ENCODE assay signal across 1 cellular context in the genomic region with DNA sequence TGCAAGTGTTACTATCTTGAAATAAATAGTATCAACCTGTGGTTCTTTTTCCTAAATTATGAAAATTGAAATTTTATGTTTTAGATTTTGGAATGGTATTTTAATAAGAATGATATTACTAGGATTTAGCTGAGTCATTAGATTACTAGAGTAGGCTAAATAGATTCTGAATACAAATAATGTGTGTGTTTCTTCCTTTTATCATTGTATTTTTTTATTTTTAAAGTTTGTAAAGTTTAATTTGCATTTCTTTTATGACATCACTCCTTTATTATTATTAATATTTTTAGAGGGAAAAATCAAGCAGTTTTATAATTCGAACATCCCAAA.
A peak's percentile ranks its signal among the peaks of the same experiment; 100 is the strongest.
TF ChIP-seq lines count a peak whose summit lies in the region.

No MANE protein-coding gene starts in this region.

TF ChIP-seq in HepG2, 621 proteins besides CTCF, POLR2A, EP300 and RAD21:
- no peak for TF ChIP-seq PCBP2 (optimal IDR thresholded peaks at IDR 0.05; ENCODE audit: low read depth, low read length, poor library complexity, severe bottlenecking)
- no peak for TF ChIP-seq ZNF33B (CRISPR knock-in tag; IDR thresholded peaks at IDR 0.05)
- no peak for TF ChIP-seq KLF15 (CRISPR knock-in tag; IDR thresholded peaks at IDR 0.05; ENCODE audit: borderline replicate concordance)
- TF ChIP-seq TBL1XR1 (IDR thresholded peaks at IDR 0.05; ENCODE audit: borderline replicate concordance, low read length, partially characterized antibody) = no peak
- no peak for TF ChIP-seq AGO1 (IDR thresholded peaks at IDR 0.05; ENCODE audit: low read depth, low read length, poor library complexity, severe bottlenecking)
- TF ChIP-seq, protein P1, sequence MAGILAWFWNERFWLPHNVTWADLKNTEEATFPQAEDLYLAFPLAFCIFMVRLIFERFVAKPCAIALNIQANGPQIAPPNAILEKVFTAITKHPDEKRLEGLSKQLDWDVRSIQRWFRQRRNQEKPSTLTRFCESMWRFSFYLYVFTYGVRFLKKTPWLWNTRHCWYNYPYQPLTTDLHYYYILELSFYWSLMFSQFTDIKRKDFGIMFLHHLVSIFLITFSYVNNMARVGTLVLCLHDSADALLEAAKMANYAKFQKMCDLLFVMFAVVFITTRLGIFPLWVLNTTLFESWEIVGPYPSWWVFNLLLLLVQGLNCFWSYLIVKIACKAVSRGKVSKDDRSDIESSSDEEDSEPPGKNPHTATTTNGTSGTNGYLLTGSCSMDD (CRISPR knock-in tag; IDR thresholded peaks at IDR 0.05) = no peak
- no peak for TF ChIP-seq HNRNPLL (IDR thresholded peaks at IDR 0.05; ENCODE audit: low read depth, low read length, poor library complexity, severe bottlenecking)
- TF ChIP-seq SUZ12 (IDR thresholded peaks at IDR 0.05; ENCODE audit: low read depth, low read length) = no peak
- no peak for TF ChIP-seq ZKSCAN1 (IDR thresholded peaks at IDR 0.05; ENCODE audit: low read length)
- TF ChIP-seq SRSF4 (IDR thresholded peaks at IDR 0.05; ENCODE audit: low read depth, low read length, poor library complexity, severe bottlenecking) = no peak
- TF ChIP-seq MAFK (conservative IDR thresholded peaks at IDR 0.05 in 1 of 2, IDR thresholded peaks at IDR 0.05 in 1 of 2; ENCODE audit: low read length in 2 of 2) = peak; percentile 45 to 78; a peak in 3 of 4 replicates
- TF ChIP-seq, protein P2, sequence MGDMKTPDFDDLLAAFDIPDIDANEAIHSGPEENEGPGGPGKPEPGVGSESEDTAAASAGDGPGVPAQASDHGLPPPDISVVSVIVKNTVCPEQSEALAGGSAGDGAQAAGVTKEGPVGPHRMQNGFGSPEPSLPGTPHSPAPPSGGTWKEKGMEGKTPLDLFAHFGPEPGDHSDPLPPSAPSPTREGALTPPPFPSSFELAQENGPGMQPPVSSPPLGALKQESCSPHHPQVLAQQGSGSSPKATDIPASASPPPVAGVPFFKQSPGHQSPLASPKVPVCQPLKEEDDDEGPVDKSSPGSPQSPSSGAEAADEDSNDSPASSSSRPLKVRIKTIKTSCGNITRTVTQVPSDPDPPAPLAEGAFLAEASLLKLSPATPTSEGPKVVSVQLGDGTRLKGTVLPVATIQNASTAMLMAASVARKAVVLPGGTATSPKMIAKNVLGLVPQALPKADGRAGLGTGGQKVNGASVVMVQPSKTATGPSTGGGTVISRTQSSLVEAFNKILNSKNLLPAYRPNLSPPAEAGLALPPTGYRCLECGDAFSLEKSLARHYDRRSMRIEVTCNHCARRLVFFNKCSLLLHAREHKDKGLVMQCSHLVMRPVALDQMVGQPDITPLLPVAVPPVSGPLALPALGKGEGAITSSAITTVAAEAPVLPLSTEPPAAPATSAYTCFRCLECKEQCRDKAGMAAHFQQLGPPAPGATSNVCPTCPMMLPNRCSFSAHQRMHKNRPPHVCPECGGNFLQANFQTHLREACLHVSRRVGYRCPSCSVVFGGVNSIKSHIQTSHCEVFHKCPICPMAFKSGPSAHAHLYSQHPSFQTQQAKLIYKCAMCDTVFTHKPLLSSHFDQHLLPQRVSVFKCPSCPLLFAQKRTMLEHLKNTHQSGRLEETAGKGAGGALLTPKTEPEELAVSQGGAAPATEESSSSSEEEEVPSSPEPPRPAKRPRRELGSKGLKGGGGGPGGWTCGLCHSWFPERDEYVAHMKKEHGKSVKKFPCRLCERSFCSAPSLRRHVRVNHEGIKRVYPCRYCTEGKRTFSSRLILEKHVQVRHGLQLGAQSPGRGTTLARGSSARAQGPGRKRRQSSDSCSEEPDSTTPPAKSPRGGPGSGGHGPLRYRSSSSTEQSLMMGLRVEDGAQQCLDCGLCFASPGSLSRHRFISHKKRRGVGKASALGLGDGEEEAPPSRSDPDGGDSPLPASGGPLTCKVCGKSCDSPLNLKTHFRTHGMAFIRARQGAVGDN (CRISPR knock-in tag; IDR thresholded peaks at IDR 0.05) = no peak
- TF ChIP-seq, protein P3, sequence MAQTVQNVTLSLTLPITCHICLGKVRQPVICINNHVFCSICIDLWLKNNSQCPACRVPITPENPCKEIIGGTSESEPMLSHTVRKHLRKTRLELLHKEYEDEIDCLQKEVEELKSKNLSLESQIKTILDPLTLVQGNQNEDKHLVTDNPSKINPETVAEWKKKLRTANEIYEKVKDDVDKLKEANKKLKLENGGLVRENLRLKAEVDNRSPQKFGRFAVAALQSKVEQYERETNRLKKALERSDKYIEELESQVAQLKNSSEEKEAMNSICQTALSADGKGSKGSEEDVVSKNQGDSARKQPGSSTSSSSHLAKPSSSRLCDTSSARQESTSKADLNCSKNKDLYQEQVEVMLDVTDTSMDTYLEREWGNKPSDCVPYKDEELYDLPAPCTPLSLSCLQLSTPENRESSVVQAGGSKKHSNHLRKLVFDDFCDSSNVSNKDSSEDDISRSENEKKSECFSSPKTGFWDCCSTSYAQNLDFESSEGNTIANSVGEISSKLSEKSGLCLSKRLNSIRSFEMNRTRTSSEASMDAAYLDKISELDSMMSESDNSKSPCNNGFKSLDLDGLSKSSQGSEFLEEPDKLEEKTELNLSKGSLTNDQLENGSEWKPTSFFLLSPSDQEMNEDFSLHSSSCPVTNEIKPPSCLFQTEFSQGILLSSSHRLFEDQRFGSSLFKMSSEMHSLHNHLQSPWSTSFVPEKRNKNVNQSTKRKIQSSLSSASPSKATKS (CRISPR knock-in tag; IDR thresholded peaks at IDR 0.05) = no peak
- TF ChIP-seq, protein P4, sequence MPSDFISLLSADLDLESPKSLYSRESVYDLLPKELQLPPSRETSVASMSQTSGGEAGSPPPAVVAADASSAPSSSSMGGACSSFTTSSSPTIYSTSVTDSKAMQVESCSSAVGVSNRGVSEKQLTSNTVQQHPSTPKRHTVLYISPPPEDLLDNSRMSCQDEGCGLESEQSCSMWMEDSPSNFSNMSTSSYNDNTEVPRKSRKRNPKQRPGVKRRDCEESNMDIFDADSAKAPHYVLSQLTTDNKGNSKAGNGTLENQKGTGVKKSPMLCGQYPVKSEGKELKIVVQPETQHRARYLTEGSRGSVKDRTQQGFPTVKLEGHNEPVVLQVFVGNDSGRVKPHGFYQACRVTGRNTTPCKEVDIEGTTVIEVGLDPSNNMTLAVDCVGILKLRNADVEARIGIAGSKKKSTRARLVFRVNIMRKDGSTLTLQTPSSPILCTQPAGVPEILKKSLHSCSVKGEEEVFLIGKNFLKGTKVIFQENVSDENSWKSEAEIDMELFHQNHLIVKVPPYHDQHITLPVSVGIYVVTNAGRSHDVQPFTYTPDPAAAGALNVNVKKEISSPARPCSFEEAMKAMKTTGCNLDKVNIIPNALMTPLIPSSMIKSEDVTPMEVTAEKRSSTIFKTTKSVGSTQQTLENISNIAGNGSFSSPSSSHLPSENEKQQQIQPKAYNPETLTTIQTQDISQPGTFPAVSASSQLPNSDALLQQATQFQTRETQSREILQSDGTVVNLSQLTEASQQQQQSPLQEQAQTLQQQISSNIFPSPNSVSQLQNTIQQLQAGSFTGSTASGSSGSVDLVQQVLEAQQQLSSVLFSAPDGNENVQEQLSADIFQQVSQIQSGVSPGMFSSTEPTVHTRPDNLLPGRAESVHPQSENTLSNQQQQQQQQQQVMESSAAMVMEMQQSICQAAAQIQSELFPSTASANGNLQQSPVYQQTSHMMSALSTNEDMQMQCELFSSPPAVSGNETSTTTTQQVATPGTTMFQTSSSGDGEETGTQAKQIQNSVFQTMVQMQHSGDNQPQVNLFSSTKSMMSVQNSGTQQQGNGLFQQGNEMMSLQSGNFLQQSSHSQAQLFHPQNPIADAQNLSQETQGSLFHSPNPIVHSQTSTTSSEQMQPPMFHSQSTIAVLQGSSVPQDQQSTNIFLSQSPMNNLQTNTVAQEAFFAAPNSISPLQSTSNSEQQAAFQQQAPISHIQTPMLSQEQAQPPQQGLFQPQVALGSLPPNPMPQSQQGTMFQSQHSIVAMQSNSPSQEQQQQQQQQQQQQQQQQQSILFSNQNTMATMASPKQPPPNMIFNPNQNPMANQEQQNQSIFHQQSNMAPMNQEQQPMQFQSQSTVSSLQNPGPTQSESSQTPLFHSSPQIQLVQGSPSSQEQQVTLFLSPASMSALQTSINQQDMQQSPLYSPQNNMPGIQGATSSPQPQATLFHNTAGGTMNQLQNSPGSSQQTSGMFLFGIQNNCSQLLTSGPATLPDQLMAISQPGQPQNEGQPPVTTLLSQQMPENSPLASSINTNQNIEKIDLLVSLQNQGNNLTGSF (CRISPR knock-in tag; IDR thresholded peaks at IDR 0.05) = no peak
- TF ChIP-seq ZNF180 (CRISPR knock-in tag; IDR thresholded peaks at IDR 0.05; ENCODE audit: borderline replicate concordance, low read depth) = no peak
- TF ChIP-seq ZNF34 (CRISPR knock-in tag; IDR thresholded peaks at IDR 0.05; ENCODE audit: borderline replicate concordance) = no peak
- no peak for TF ChIP-seq SP140L (CRISPR knock-in tag; IDR thresholded peaks at IDR 0.05; ENCODE audit: borderline replicate concordance)
- TF ChIP-seq NFE2L2 (IDR thresholded peaks at IDR 0.05; ENCODE audit: low read length) = peak; percentile 18; the same call in 1 of the 2 replicates
- no peak for TF ChIP-seq PRPF4 (IDR thresholded peaks at IDR 0.05; ENCODE audit: low read depth, low read length, poor library complexity, severe bottlenecking)
- no peak for TF ChIP-seq ZEB1 (IDR thresholded peaks at IDR 0.05; ENCODE audit: insufficient replicate concordance, low read depth)
- no peak for TF ChIP-seq GATAD2A (CRISPR knock-in tag; IDR thresholded peaks at IDR 0.05)
- no peak for TF ChIP-seq KLF12 (CRISPR knock-in tag; IDR thresholded peaks at IDR 0.05; ENCODE audit: borderline replicate concordance)
- peak; percentile 34; the same call in 1 of the 2 replicates for TF ChIP-seq MAFF (IDR thresholded peaks at IDR 0.05; ENCODE audit: low read depth, low read length)
TF ChIP-seq in HepG2: peak in this region for 3.
